31 cellular contexts compared by ENCODE assay signal in genomic region chr17:6793748-6794493, GRCh38. TPM values are rescaled to one million over a fixed set of nuclear protein-coding genes. Genes with fewer than 3 reads are reported as not detected.
"Had no signal": no experiment of that assay in that cellular context is flagged by ENCODE, and none has a peak within 500 bp of the region (broad histone marks: within the 10 kb centered on the region; RNA-seq: fewer than 3 reads in every experiment).

No MANE protein-coding gene starts in this region.

- FAIRE-seq: TTC549 had no signal

- H3K36me3 ChIP-seq: brain microvascular endothelial cell, MG63, Peyer's patch, SJSA1 had no signal

- H3K4me3 ChIP-seq: MG63, Peyer's patch, SJSA1 had no signal

- DNase-seq: activated CD4-positive, alpha-beta memory T cell treated with anti-CD3 and anti-CD28 coated beads for 36 hours; activated effector memory CD4-positive, alpha-beta T cell treated with anti-CD3 and anti-CD28 coated beads, Interleukin-2, amount 50 U/mL, for 16 hours; activated naive CD4-positive, alpha-beta T cell; activated naive CD4-positive, alpha-beta T cell treated with anti-CD3 and anti-CD28 coated beads, Interleukin-2, amount 50 U/mL, for 16 hours; activated naive CD8-positive, alpha-beta T cell treated with anti-CD3 and anti-CD28 coated beads for 36 hours; activated T-cell treated with anti-CD3 and anti-CD28 coated beads, Interleukin-2, amount 50 U/mL, for 1 hour; activated T-cell treated with anti-CD3 and anti-CD28 coated beads, Interleukin-2, amount 50 U/mL, for 72 hours; amniotic stem cell; aorta; brain microvascular endothelial cell; central memory CD4-positive, alpha-beta T cell; Kasumi-1; MG63; NCI-H1048; NCI-H1105 treated with DMSO at 0.1 percent for 48 hours; NCI-H1436; NCI-H1694; NCI-H1930; NCI-H2081 treated with DMSO at 0.1 percent for 48 hours; NCI-H226; NCI-H524 treated with DMSO at 0.1 percent for 48 hours; PC-3; Peyer's patch; RPMI8226; SHP77 treated with DMSO at 0.1 percent for 48 hours; SK-N-SH had no signal

- H3K27ac ChIP-seq: brain microvascular endothelial cell, Peyer's patch, SJSA1 had no signal

- H3K4me1 ChIP-seq: Peyer's patch had no signal

- H3K9me3 ChIP-seq: MG63, Peyer's patch, SJSA1, SK-N-SH had no signal

- H3K4me2 ChIP-seq: SK-N-SH had no signal

- H3K27me3 ChIP-seq: brain microvascular endothelial cell, MG63, SJSA1 had no signal

- ATAC-seq: activated T-cell treated with anti-CD3 and anti-CD28 coated beads, Interleukin-2, amount 50 U/mL, for 72 hours; activated T-helper 17 cell treated with anti-CD3 and anti-CD28 coated beads, Interleukin-2, amount 50 U/mL, for 72 hours; PC-3 had no signal

- H3K9ac ChIP-seq: SK-N-SH had no signal

RNA-seq across cellular contexts. Expression of gene FBXO39, which starts 17.9 kb away (rescaled TPM):
- total RNA-seq: activated CD4-positive, alpha-beta memory T cell treated with anti-CD3 and anti-CD28 coated beads for 36 hours; activated naive CD8-positive, alpha-beta T cell treated with anti-CD3 and anti-CD28 coated beads for 36 hours; cerebellum; NCI-H460; PC-3 had no signal
- polyA plus RNA-seq: SK-N-SH had no signal

RNA-seq across cellular contexts. Expression of gene TEKT1, which starts 37.6 kb away (rescaled TPM):
- total RNA-seq: activated CD4-positive, alpha-beta memory T cell treated with anti-CD3 and anti-CD28 coated beads for 36 hours; activated naive CD8-positive, alpha-beta T cell treated with anti-CD3 and anti-CD28 coated beads for 36 hours; activated T-cell treated with anti-CD3 and anti-CD28 coated beads, Interleukin-2, amount 50 U/mL, for 72 hours; activated T-helper 17 cell treated with anti-CD3 and anti-CD28 coated beads, Interleukin-2, amount 50 U/mL, for 72 hours; aorta; NCI-H460; PC-3; Peyer's patch had no signal
- polyA plus RNA-seq: aorta, SK-N-SH had no signal

RNA-seq across cellular contexts. Expression of gene XAF1, which starts 38.1 kb away (rescaled TPM):
- total RNA-seq: NCI-H460, PC-3 had no signal
